Comparison of ENCODE assay signal across 25 cellular contexts in the genomic region with DNA sequence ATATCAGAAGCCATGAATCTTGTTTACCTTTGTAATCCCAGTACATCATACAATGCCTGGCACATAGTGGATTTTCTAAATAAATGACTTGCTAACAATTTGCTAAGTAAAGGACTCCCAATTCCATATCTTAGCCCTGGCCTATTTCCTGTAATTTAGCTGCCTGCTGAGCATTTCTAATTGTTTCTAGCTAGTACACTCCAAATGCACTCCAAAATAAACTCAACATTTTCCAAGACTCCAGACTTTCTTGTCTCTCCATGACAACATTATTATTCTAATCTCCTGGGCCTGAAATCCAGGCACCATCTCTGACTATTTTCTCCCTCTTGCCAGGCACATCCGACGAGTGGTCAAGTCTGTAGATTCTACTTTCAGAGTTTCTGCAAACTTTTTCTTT.
"Had no signal": no experiment of that assay in that cellular context is flagged by ENCODE, and none has a peak within 500 bp of the region (broad histone marks: within the 10 kb centered on the region; RNA-seq: fewer than 3 reads in every experiment).

No MANE protein-coding gene starts in this region.

- H3K27ac ChIP-seq: breast epithelium, left lung, neutrophil, sigmoid colon, upper lobe of left lung, vagina, WERI-Rb-1 had no signal

- H3K36me3 ChIP-seq: breast epithelium, heart left ventricle, left lung, neutrophil, sigmoid colon, upper lobe of left lung, vagina, WERI-Rb-1 had no signal

- H3K4me1 ChIP-seq: breast epithelium, left lung, sigmoid colon, upper lobe of left lung, vagina had no signal

- DNase-seq: activated CD4-positive, alpha-beta memory T cell treated with anti-CD3 and anti-CD28 coated beads for 36 hours; activated CD4-positive, alpha-beta T cell treated with anti-CD3 and anti-CD28 coated beads for 48 hours; activated CD8-positive, alpha-beta memory T cell treated with anti-CD3 and anti-CD28 coated beads, Interleukin-2, amount 50 U/mL, for 4 hours; activated effector memory CD4-positive, alpha-beta T cell treated with anti-CD3 and anti-CD28 coated beads, Interleukin-2, amount 50 U/mL, for 16 hours; activated naive CD4-positive, alpha-beta T cell treated with anti-CD3 and anti-CD28 coated beads for 36 hours; activated naive CD8-positive, alpha-beta T cell treated with anti-CD3 and anti-CD28 coated beads, Interleukin-2, amount 10 ng/mL, durations not matched to agents 7 days and 5 days; activated T-cell treated with anti-CD3 and anti-CD28 coated beads, Interleukin-2, amount 50 U/mL, for 1 hour; endodermal cell; foreskin fibroblast; kidney glomerular epithelial cell; left lung; naive B cell; nephron progenitor cell; sigmoid colon; small intestine; stimulated activated CD4-positive, alpha-beta T cell treated with anti-CD3 and anti-CD28 coated beads, Interleukin-4, amount 100 ng/mL, for 24 hours; stimulated activated naive CD8-positive, alpha-beta T cell treated with anti-CD3 and anti-CD28 coated beads, Interleukin-15, amount 100 ng/mL, for 72 hours; T-helper 17 cell; T1000; upper lobe of left lung; WERI-Rb-1 had no signal

- H3K9me3 ChIP-seq: breast epithelium, heart left ventricle, left lung, neutrophil, sigmoid colon, upper lobe of left lung, vagina had no signal

- H3K27me3 ChIP-seq: breast epithelium, heart left ventricle, left lung, neutrophil, sigmoid colon, upper lobe of left lung, vagina had no signal

- H3K4me3 ChIP-seq: breast epithelium, heart left ventricle, left lung, sigmoid colon, upper lobe of left lung, vagina had no signal
